ENCODE assay signal across 20 cellular contexts in the genomic region with DNA sequence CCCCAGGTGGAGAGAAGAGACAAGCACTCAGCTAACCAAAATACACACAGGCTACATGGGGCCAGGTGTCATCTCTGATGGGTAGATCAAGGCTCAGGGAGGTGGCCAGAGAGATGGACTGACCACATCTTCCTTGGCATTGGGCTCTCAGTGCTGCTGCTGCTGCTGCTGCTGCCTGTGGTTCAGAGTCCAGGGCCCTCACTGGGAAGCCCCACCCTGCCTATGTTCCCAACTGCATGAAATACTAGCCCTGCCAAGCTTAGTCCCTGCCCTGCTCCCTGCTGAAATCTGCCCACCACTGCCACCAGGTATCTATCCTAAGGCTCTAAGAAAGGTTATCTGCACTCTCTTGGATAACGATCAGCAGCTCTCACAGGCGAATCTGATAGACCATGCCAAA.
DNase-seq lines count a peak whose midpoint lies in the region; ATAC-seq, FAIRE-seq and TF ChIP-seq lines count a peak whose summit lies in the region.
"Had no signal": no experiment of that assay in that cellular context is flagged by ENCODE, and none has a peak within 500 bp of the region (broad histone marks: within the 10 kb centered on the region; RNA-seq: fewer than 3 reads in every experiment).

No MANE protein-coding gene starts in this region.

- intact Hi-C loops in body of pancreas (cut with DNase I): no loop called here

- no peak for FAIRE-seq in small intestine (lab: Jason Lieb, UNC)
- FAIRE-seq: A204.1, GM12892, GM18507, H54 had no signal

- DNase-seq in body of pancreas (peak; percentile 15 to 57 (median 38)), mucosa of gallbladder (ENCODE audit: low spot score) (peak; percentile 54), small intestine (peak; percentile 70), OCI-M1 (lab: John Stamatoyannopoulos, UW) (no peak), cerebellar cortex (ENCODE audit: low spot score) (no peak), activated gamma-delta T cell (lab: John Stamatoyannopoulos, UW) (no peak)
- DNase-seq: ACHN; BE2C; C1 segment of cervical spinal cord; CD4-positive, alpha-beta T cell; DMS153; DMS79; GDM1; HCEC 1CT had no signal

- TF ChIP-seq CTCF in body of pancreas (IDR thresholded peaks at IDR 0.05): no peak

- H3K27me3 ChIP-seq in body of pancreas (no peaks in the 10 kb centered on the region), small intestine (ENCODE audit: control insufficient read depth in 2 of 2, insufficient read depth in 2 of 2, low read length in 2 of 2) (peaks cover 0 to 2% of the 10 kb centered on the region in 2 donors)
- H3K27me3 ChIP-seq: BE2C had no signal

- WGBS in body of pancreas, 2 donors: 80 to 88% methylated on average over 2 of the region's 2 CpGs
- 33 to 67% (median 62%) methylated on average over 2 of the region's 2 CpGs for WGBS in small intestine, 3 donors

- no peaks in the 10 kb centered on the region for H3K9me3 ChIP-seq in body of pancreas
- H3K9me3 ChIP-seq in small intestine (ENCODE audit: control insufficient read depth, low read depth): no peaks in the 10 kb centered on the region
- H3K9me3 ChIP-seq: BE2C had no signal

- peak; percentile 55 for ATAC-seq in body of pancreas
- ATAC-seq: GM23338 had no signal

- H3K27ac ChIP-seq in body of pancreas: no peak overlapping the region
- H3K27ac ChIP-seq in small intestine (ENCODE audit: low read depth in 1 of 2, low read length in 1 of 2): no peak overlapping the region
- H3K27ac ChIP-seq: HL-60 had no signal

- TF ChIP-seq POLR2A in body of pancreas (IDR thresholded peaks at IDR 0.05): no peak

- H3K36me3 ChIP-seq in body of pancreas (replicated peaks in 1 of 2; ENCODE audit: insufficient read depth in 1 of 2, low read depth in 2 of 2) (no peaks in the 10 kb centered on the region), small intestine (ENCODE audit: control insufficient read depth in 2 of 2, insufficient read depth in 2 of 2, low read length in 2 of 2) (no peaks in the 10 kb centered on the region)
- H3K36me3 ChIP-seq: BE2C had no signal

- H3K4me3 ChIP-seq in body of pancreas (no peak overlapping the region), small intestine (ENCODE audit: low read depth in 1 of 2, low read length in 2 of 2) (no peak overlapping the region)
- H3K4me3 ChIP-seq: GM23338 had no signal

- H3K4me1 ChIP-seq in body of pancreas: peaks cover 34% of the 10 kb centered on the region
- no peaks in the 10 kb centered on the region for H3K4me1 ChIP-seq in small intestine (ENCODE audit: control insufficient read depth in 2 of 2, insufficient read depth in 1 of 2, low read depth in 1 of 2, low read length in 1 of 2)
- H3K4me1 ChIP-seq: BE2C had no signal

Comparison
In these comparisons a context has a peak if more than half of its experiments do, and no peak if none do; other contexts are left out.
1. DNase-seq: peak in body of pancreas (4 of 4), mucosa of gallbladder (single experiment) and small intestine (single experiment); none in OCI-M1 (single experiment), cerebellar cortex (single experiment) and activated gamma-delta T cell (single experiment).